In genomic region chr17:42760652-42761581, GRCh38 we compare ENCODE assay signal across 1 cellular context.
TF ChIP-seq lines count a peak whose summit lies in the region.

RAMP2 (plus strand) TSS chr17:42761227; CDS start chr17:42761262, 35 bp downstream.

TF ChIP-seq in HepG2, 621 proteins besides CTCF, POLR2A, EP300 and RAD21 (continued from another document and continues in another):
- TF ChIP-seq AFF4 (CRISPR knock-in tag; IDR thresholded peaks at IDR 0.05) (no peak), SIX1 (CRISPR knock-in tag; IDR thresholded peaks at IDR 0.05; ENCODE audit: borderline replicate concordance) (no peak), PBX3 (CRISPR knock-in tag; IDR thresholded peaks at IDR 0.05; ENCODE audit: borderline replicate concordance) (no peak), CCDC6 (CRISPR knock-in tag; IDR thresholded peaks at IDR 0.05) (peak; percentile 69; the same call in 1 of the 2 replicates), LCORL (IDR thresholded peaks at IDR 0.05) (no peak), LCORL (CRISPR knock-in tag; IDR thresholded peaks at IDR 0.05) (no peak), RNF2 (conservative IDR thresholded peaks at IDR 0.05; ENCODE audit: low read depth) (peak; percentile 56), STAT5B (CRISPR knock-in tag; IDR thresholded peaks at IDR 0.05) (no peak), ZNF430 (CRISPR knock-in tag; IDR thresholded peaks at IDR 0.05) (peak; percentile 58; the same call in 1 of the 2 replicates), IRF9 (CRISPR knock-in tag; IDR thresholded peaks at IDR 0.05; ENCODE audit: borderline replicate concordance) (no peak), ZNF207 (IDR thresholded peaks at IDR 0.05; ENCODE audit: borderline replicate concordance) (no peak), PCBP2 (optimal IDR thresholded peaks at IDR 0.05; ENCODE audit: low read depth, low read length, poor library complexity, severe bottlenecking) (no peak), ZNF781 (CRISPR knock-in tag; IDR thresholded peaks at IDR 0.05; ENCODE audit: borderline replicate concordance, not compliant biosample characterization) (peak; percentile 36), ZNF350 (CRISPR knock-in tag; IDR thresholded peaks at IDR 0.05; ENCODE audit: borderline replicate concordance, low read depth) (no peak), ZBTB14 (CRISPR knock-in tag; IDR thresholded peaks at IDR 0.05) (no peak), MZF1 (CRISPR knock-in tag; IDR thresholded peaks at IDR 0.05; ENCODE audit: borderline replicate concordance) (0 out of 2 replicates have a peak, but pooled peaks have one; percentile 39), DMTF1 (CRISPR knock-in tag; IDR thresholded peaks at IDR 0.05) (no peak), ZNF44 (CRISPR knock-in tag; IDR thresholded peaks at IDR 0.05) (peak; percentile 74; the same call in 1 of the 2 replicates), FIP1L1 (IDR thresholded peaks at IDR 0.05; ENCODE audit: borderline replicate concordance, insufficient read depth, low read depth, low read length) (no peak), HNF1B (CRISPR knock-in tag; IDR thresholded peaks at IDR 0.05) (no peak), ZFY (CRISPR knock-in tag; IDR thresholded peaks at IDR 0.05) (peak; percentile 58), ONECUT2 (CRISPR knock-in tag; IDR thresholded peaks at IDR 0.05) (no peak), BCL3 (CRISPR knock-in tag; IDR thresholded peaks at IDR 0.05) (peak; percentile 90; the same call in 1 of the 2 replicates), NR0B2 (CRISPR knock-in tag; IDR thresholded peaks at IDR 0.05) (peak; percentile 52; the same call in 1 of the 2 replicates), DNMT1 (CRISPR knock-in tag; IDR thresholded peaks at IDR 0.05) (peak; percentile 44; the same call in 1 of the 2 replicates), ZBTB33 (CRISPR knock-in tag; IDR thresholded peaks at IDR 0.05) (no peak), ZNF784 (CRISPR knock-in tag; IDR thresholded peaks at IDR 0.05; ENCODE audit: borderline replicate concordance) (peak; percentile 91), ZXDC (CRISPR knock-in tag; IDR thresholded peaks at IDR 0.05) (no peak), THAP9 (CRISPR knock-in tag; IDR thresholded peaks at IDR 0.05; ENCODE audit: borderline replicate concordance) (no peak), ZSCAN12 (CRISPR knock-in tag; IDR thresholded peaks at IDR 0.05) (no peak), ZNF33B (CRISPR knock-in tag; IDR thresholded peaks at IDR 0.05) (0 out of 2 replicates have a peak, but pooled peaks have one; percentile 64), MAZ (IDR thresholded peaks at IDR 0.05; ENCODE audit: borderline replicate concordance, low read depth, low read length) (no peak), MAZ (CRISPR knock-in tag; IDR thresholded peaks at IDR 0.05; ENCODE audit: low read depth) (peak; percentile 76), KAT8 (CRISPR knock-in tag; IDR thresholded peaks at IDR 0.05) (no peak)
